Comparison of ENCODE assay signal across 14 cellular contexts in genomic region chr10:2908851-2909630, GRCh38.
DNase-seq lines count a peak whose midpoint lies in the region; ATAC-seq and TF ChIP-seq lines count a peak whose summit lies in the region.
"Had no signal": no experiment of that assay in that cellular context is flagged by ENCODE, and none has a peak within 500 bp of the region (broad histone marks: within the 10 kb centered on the region; RNA-seq: fewer than 3 reads in every experiment).

No MANE protein-coding gene starts in this region.

- H4K8ac ChIP-seq in trophoblast cell (ENCODE audit: low read depth, low read length): no peak overlapping the region

- no peak overlapping the region for H3K4me3 Mint-ChIP-seq in activated CD8-positive, alpha-beta T cell treated with anti-CD3 and anti-CD28 coated beads for 36 hours
- H3K4me3 Mint-ChIP-seq: nephron progenitor cell had no signal

- H3F3A ChIP-seq in Loucy (ENCODE audit: low read depth): peaks cover 7% of the 10 kb centered on the region
- no peaks in the 10 kb centered on the region for H3F3A ChIP-seq in neural cell (ENCODE audit: insufficient read depth, low read length, poor library complexity, severe bottlenecking)

- ATAC-seq in activated CD8-positive, alpha-beta T cell treated with anti-CD3 and anti-CD28 coated beads for 36 hours: peak; percentile 68
- ATAC-seq in HG03039 (IDR thresholded peaks at IDR 0.05; ENCODE audit: unreplicated experiment) (no peak), HG03354 (IDR thresholded peaks at IDR 0.05; ENCODE audit: poor library complexity, severe bottlenecking, unreplicated experiment) (no peak)
- ATAC-seq: lower lobe of right lung, right cardiac atrium had no signal

- no peak overlapping the region for H2AK5ac ChIP-seq in trophoblast cell (ENCODE audit: low read length)

- H3K18ac ChIP-seq in trophoblast cell (ENCODE audit: low read length): no peak overlapping the region

- peaks cover 5% of the 10 kb centered on the region for H3K27me3 Mint-ChIP-seq in activated CD8-positive, alpha-beta T cell treated with anti-CD3 and anti-CD28 coated beads for 36 hours

- H2BK5ac ChIP-seq in trophoblast cell (ENCODE audit: low read depth, low read length, poor library complexity): no peak overlapping the region

- H3K79me2 ChIP-seq in Loucy (ENCODE audit: insufficient read depth, low read length): peaks cover 8% of the 10 kb centered on the region; the same call in 1 of the 2 replicates
- no peaks in the 10 kb centered on the region for H3K79me2 ChIP-seq in neural cell (replicated peaks; ENCODE audit: insufficient read depth, low read length)
- H3K79me2 ChIP-seq in trophoblast cell (ENCODE audit: control insufficient read depth, insufficient read depth, low read length, poor library complexity): no peaks in the 10 kb centered on the region

- H3K36me3 ChIP-seq in Loucy (ENCODE audit: insufficient read depth, low read length) (no peaks in the 10 kb centered on the region), neural cell (ENCODE audit: insufficient read depth, low read length) (no peaks in the 10 kb centered on the region), trophoblast cell (ENCODE audit: control insufficient read depth in 1 of 2, insufficient read depth in 2 of 2, low read length in 2 of 2) (no peaks in the 10 kb centered on the region)
- H3K36me3 ChIP-seq: lower lobe of right lung had no signal

- H3K4ac ChIP-seq in trophoblast cell (ENCODE audit: low read depth, low read length): no peak overlapping the region

- H3K27me3 ChIP-seq in Loucy (ENCODE audit: insufficient read depth, low read length, poor library complexity, severe bottlenecking): no peaks in the 10 kb centered on the region
- H3K27me3 ChIP-seq in neural cell (ENCODE audit: insufficient read depth, low read depth, low read length): no peaks in the 10 kb centered on the region
- no peaks in the 10 kb centered on the region for H3K27me3 ChIP-seq in trophoblast cell (ENCODE audit: insufficient read depth, low read length)

- POLR2A ChIA-PET in activated CD8-positive, alpha-beta T cell treated with anti-CD3 and anti-CD28 coated beads for 36 hours (lab: Charles Lee): no interaction called here

- CTCF ChIA-PET in activated CD8-positive, alpha-beta T cell treated with anti-CD3 and anti-CD28 coated beads for 36 hours (lab: Charles Lee): no interaction called here

- no peak overlapping the region for H4K91ac ChIP-seq in trophoblast cell (ENCODE audit: low read depth, low read length)

- H3K4me1 ChIP-seq in Loucy (ENCODE audit: insufficient read depth, low read length, poor library complexity, severe bottlenecking): peaks cover 67% of the 10 kb centered on the region
- H3K4me1 ChIP-seq in trophoblast cell (ENCODE audit: control insufficient read depth in 1 of 2, insufficient read depth in 2 of 2, low read length in 2 of 2): no peaks in the 10 kb centered on the region
- H3K4me1 ChIP-seq: lower lobe of right lung had no signal

- H2BK120ac ChIP-seq in trophoblast cell (ENCODE audit: insufficient read depth, low read length, poor library complexity): no peak overlapping the region

- WGBS in trophoblast cell (ENCODE audit: extremely low coverage, insufficient coverage, insufficient read length): no CpG with 5 or more reads among the region's 19 CpGs

- H3K79me1 ChIP-seq in trophoblast cell (ENCODE audit: low read length): no peaks in the 10 kb centered on the region

- H3K9me3 ChIP-seq in Loucy (ENCODE audit: insufficient read depth, low read depth, low read length): no peaks in the 10 kb centered on the region
- no peaks in the 10 kb centered on the region for H3K9me3 ChIP-seq in neural cell (ENCODE audit: low read length)
- H3K9me3 ChIP-seq in trophoblast cell (ENCODE audit: insufficient read depth, low read depth, low read length): peaks cover 2% of the 10 kb centered on the region
- H3K9me3 ChIP-seq: lower lobe of right lung had no signal

- H3K9ac ChIP-seq in Loucy (ENCODE audit: low read depth, low read length, poor library complexity, severe bottlenecking) (peak overlapping the region; percentile 72), neural cell (ENCODE audit: low read length) (no peak overlapping the region), trophoblast cell (ENCODE audit: low read length) (no peak overlapping the region)

- H4K20me1 ChIP-seq in Loucy (ENCODE audit: insufficient read depth, low read length, poor library complexity, severe bottlenecking) (no peaks in the 10 kb centered on the region), neural cell (ENCODE audit: insufficient read depth) (no peaks in the 10 kb centered on the region)

- H2AFZ ChIP-seq in Loucy (ENCODE audit: low read length) (peak overlapping the region; percentile 57), neural cell (ENCODE audit: low read depth, low read length) (no peak overlapping the region), trophoblast cell (ENCODE audit: insufficient read depth, low read length, poor library complexity) (no peak overlapping the region)

- no peak overlapping the region for H3K14ac ChIP-seq in trophoblast cell (ENCODE audit: low read length)

- DNase-seq in activated T-cell treated with anti-CD3 and anti-CD28 coated beads for 1 hour (ENCODE audit: low read depth) (peak; percentile 1), trophoblast cell (no peak)
- no peak for DNase-seq in activated T-cell treated with anti-CD3 and anti-CD28 coated beads, Interleukin-2, amount 50 U/mL, for 1 hour
- peak; percentile 45 for DNase-seq in activated CD8-positive, alpha-beta T cell treated with anti-CD3 and anti-CD28 coated beads for 36 hours
- DNase-seq: effector CD8-positive, alpha-beta T cell; lower lobe of right lung; NCI-H1436 treated with DMSO at 0.1 percent for 48 hours; NCI-H446 treated with DMSO at 0.1 percent for 48 hours; nephron progenitor cell; right cardiac atrium had no signal

- no peak overlapping the region for H4K12ac ChIP-seq in trophoblast cell (ENCODE audit: low read depth, low read length)

- TF ChIP-seq CTCF in Loucy (conservative IDR thresholded peaks at IDR 0.05; ENCODE audit: low read length): no peak
- TF ChIP-seq CTCF in activated CD8-positive, alpha-beta T cell treated with anti-CD3 and anti-CD28 coated beads for 36 hours (IDR thresholded peaks at IDR 0.05): no peak
- no peak for TF ChIP-seq CTCF in neural cell (IDR thresholded peaks at IDR 0.05; ENCODE audit: poor library complexity, severe bottlenecking)

- no peaks in the 10 kb centered on the region for H3K9me2 ChIP-seq in Loucy (replicated peaks; ENCODE audit: low read depth, low read length)
- H3K9me2 ChIP-seq in neural cell (ENCODE audit: insufficient read depth, low read length): no peaks in the 10 kb centered on the region

- no peaks in the 10 kb centered on the region for H3K36me3 Mint-ChIP-seq in activated CD8-positive, alpha-beta T cell treated with anti-CD3 and anti-CD28 coated beads for 36 hours (ENCODE audit: low read depth)

- no peaks in the 10 kb centered on the region for H3K9me3 Mint-ChIP-seq in activated CD8-positive, alpha-beta T cell treated with anti-CD3 and anti-CD28 coated beads for 36 hours
- H3K9me3 Mint-ChIP-seq: nephron progenitor cell had no signal

- H3K4me2 ChIP-seq in Loucy (ENCODE audit: low read depth, low read length, poor library complexity, severe bottlenecking): peak overlapping the region; percentile 80
- no peak overlapping the region for H3K4me2 ChIP-seq in neural cell (ENCODE audit: low read length)
- H3K4me2 ChIP-seq in trophoblast cell (ENCODE audit: low read length): no peak overlapping the region

- H2BK12ac ChIP-seq in trophoblast cell (ENCODE audit: low read length): no peak overlapping the region

- no peak overlapping the region for H3K27ac Mint-ChIP-seq in activated CD8-positive, alpha-beta T cell treated with anti-CD3 and anti-CD28 coated beads for 36 hours
- H3K27ac Mint-ChIP-seq: nephron progenitor cell had no signal

- TF ChIP-seq RAD21 in neural cell (conservative IDR thresholded peaks at IDR 0.05): no peak

- H3K4me1 Mint-ChIP-seq in activated CD8-positive, alpha-beta T cell treated with anti-CD3 and anti-CD28 coated beads for 36 hours (ENCODE audit: low read depth): peaks cover 16% of the 10 kb centered on the region
- H3K4me1 Mint-ChIP-seq: nephron progenitor cell had no signal

- H3K4me3 ChIP-seq in Loucy (ENCODE audit: low read length, poor library complexity, severe bottlenecking) (peak overlapping the region; percentile 68), neural cell (ENCODE audit: low read length) (no peak overlapping the region), trophoblast cell (ENCODE audit: low read depth, low read length) (no peak overlapping the region)
- H3K4me3 ChIP-seq: lower lobe of right lung had no signal

- H3K27ac ChIP-seq in neural cell (ENCODE audit: low read length) (no peak overlapping the region), trophoblast cell (ENCODE audit: low read depth, low read length) (no peak overlapping the region)
- H3K27ac ChIP-seq: lower lobe of right lung had no signal

- no peak for TF ChIP-seq EP300 in neural cell (conservative IDR thresholded peaks at IDR 0.05; ENCODE audit: poor library complexity, severe bottlenecking)

- intact Hi-C loops in activated CD8-positive, alpha-beta T cell treated with anti-CD3 and anti-CD28 coated beads for 36 hours (cut with micrococcal nuclease): no loop called here

- H3K23ac ChIP-seq in trophoblast cell (ENCODE audit: low read length): no peak overlapping the region

TF ChIP-seq in neural cell, 6 proteins besides CTCF, POLR2A, EP300 and RAD21:
- TF ChIP-seq EZH2 (IDR thresholded peaks at IDR 0.05; ENCODE audit: borderline replicate concordance, insufficient read depth, low read length, poor library complexity, severe bottlenecking): no peak
- TF ChIP-seq POLR2AphosphoS5 (IDR thresholded peaks at IDR 0.05): peak; percentile 14

Comparison
In these comparisons a context has a peak if more than half of its experiments do, and no peak if none do; other contexts are left out.
1. DNase-seq: peak in activated T-cell treated with anti-CD3 and anti-CD28 coated beads for 1 hour (single experiment) and activated CD8-positive, alpha-beta T cell treated with anti-CD3 and anti-CD28 coated beads for 36 hours (single experiment); none in activated T-cell treated with anti-CD3 and anti-CD28 coated beads, Interleukin-2, amount 50 U/mL, for 1 hour (single experiment) and trophoblast cell (0 of 2).